In the genomic region with DNA sequence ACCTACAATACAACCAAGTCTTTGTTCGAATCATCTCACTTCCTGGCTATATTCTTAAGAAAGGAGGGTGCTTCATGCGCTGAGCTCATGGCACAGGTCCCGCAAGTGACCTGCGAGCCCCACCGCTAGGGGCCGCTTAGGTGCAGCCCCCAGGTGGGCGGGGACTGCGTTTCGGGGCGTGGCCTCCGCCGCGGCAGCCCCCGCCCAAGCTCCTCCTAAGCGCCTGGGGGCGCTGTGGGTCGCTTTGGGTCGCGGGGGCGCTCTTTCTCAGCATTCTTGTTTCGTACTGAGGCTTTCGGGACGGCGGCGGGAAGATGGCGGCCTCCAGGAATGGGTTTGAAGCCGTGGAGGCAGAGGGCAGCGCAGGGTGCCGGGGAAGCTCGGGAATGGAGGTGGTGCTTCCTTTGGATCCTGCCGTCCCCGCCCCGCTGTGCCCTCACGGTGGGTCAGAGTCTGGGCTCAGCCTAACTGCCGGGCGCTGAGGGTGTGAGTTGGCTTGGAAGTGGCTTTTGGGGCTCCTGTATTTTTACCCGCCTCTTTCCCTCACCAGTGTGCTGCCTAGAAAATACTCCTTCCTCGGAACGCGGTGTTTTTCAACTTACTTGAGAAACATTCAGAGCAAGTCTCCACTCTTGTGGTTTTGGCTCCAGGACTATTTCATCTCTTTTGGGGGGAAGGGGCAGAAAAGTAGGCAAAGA, we compare ENCODE assay signal across 8 cellular contexts. TPM values are rescaled to one million over a fixed set of nuclear protein-coding genes. Genes with fewer than 3 reads are reported as not detected.
DNase-seq lines count a peak whose midpoint lies in the region; ATAC-seq and TF ChIP-seq lines count a peak whose summit lies in the region.

A gene with protein sequence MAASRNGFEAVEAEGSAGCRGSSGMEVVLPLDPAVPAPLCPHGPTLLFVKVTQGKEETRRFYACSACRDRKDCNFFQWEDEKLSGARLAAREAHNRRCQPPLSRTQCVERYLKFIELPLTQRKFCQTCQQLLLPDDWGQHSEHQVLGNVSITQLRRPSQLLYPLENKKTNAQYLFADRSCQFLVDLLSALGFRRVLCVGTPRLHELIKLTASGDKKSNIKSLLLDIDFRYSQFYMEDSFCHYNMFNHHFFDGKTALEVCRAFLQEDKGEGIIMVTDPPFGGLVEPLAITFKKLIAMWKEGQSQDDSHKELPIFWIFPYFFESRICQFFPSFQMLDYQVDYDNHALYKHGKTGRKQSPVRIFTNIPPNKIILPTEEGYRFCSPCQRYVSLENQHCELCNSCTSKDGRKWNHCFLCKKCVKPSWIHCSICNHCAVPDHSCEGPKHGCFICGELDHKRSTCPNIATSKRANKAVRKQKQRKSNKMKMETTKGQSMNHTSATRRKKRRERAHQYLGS (plus strand): TSS at position 279 of the 698 bp plus-strand sequence. CDS start 36 bp downstream, at position 315.

- no peaks in the 10 kb centered on the region for H4K20me1 ChIP-seq in SK-N-SH (ENCODE audit: insufficient read depth)

- H3K4me1 ChIP-seq in SK-N-SH (ENCODE audit: control insufficient read depth in 1 of 2, insufficient read depth in 2 of 2, low read depth in 1 of 2, low read length in 1 of 2) (peaks cover 3 to 5% of the 10 kb centered on the region in 2 experiments; a peak in 2 of 4 replicates), ovary (ENCODE audit: insufficient read depth) (peaks cover 5% of the 10 kb centered on the region), thyroid gland (peaks cover 5 to 7% of the 10 kb centered on the region in 2 donors)

- peak within 1 kb of the TSS; percentile 90 for H2AFZ ChIP-seq in SK-N-SH (ENCODE audit: low read depth)

- no peaks in the 10 kb centered on the region for H3K9me2 ChIP-seq in SK-N-SH

- H3K27ac Mint-ChIP-seq in glutamatergic neuron (ENCODE audit: unreplicated experiment) = peak within 1 kb of the TSS; percentile 92

- under 1% methylated on average over 16 of the region's 40 CpGs for WGBS in SK-N-SH (ENCODE audit: low lambda C conversion rate)
- WGBS in ovary, 3 donors = 0 to 1% (median 1%) methylated on average over 40 of the region's 40 CpGs
- WGBS in thyroid gland, 2 donors = 2 to 4% methylated on average over 18 to 38 of the region's 40 CpGs

- H3K4me3 Mint-ChIP-seq in glutamatergic neuron (ENCODE audit: unreplicated experiment) = peak within 1 kb of the TSS; percentile 93

- CTCF ChIA-PET in SK-N-SH (lab: Yijun Ruan, JAX) = interaction anchor here (0.6 to 4.1 kb wide), 54 partner anchors 8 to 713 kb away, joined by 3 to 43 read pairs (median 4); a partner anchor contains a TSS

- POLR2A ChIA-PET in SK-N-SH (lab: Yijun Ruan, JAX) = interaction anchor here (0.7 to 1.2 kb wide), 2 partner anchors 64 to 79 kb away, joined by 4 to 9 read pairs; a partner anchor contains a TSS

- TF ChIP-seq POLR2A in GM10847 (IDR thresholded peaks at IDR 0.05; ENCODE audit: extremely low read depth, insufficient read length) (peak; percentile 77), ovary (IDR thresholded peaks at IDR 0.05) (peak; percentile 19), thyroid gland (IDR thresholded peaks at IDR 0.05) (peak in 1 of 2 donors; percentile 46)

- H3K36me3 Mint-ChIP-seq in glutamatergic neuron (ENCODE audit: unreplicated experiment) = no peaks in the 10 kb centered on the region

- H3K9ac ChIP-seq in SK-N-SH = peak within 1 kb of the TSS; percentile 77

- H3K9me3 ChIP-seq in SK-N-SH (no peaks in the 10 kb centered on the region), ovary (no peaks in the 10 kb centered on the region), thyroid gland (no peaks in the 10 kb centered on the region)

- H3K27ac ChIP-seq in SK-N-SH (ENCODE audit: low read depth in 2 of 2, low read length in 1 of 2) (peak within 1 kb of the TSS; percentile 75 to 77), ovary (no peak within 1 kb of the TSS), thyroid gland (peak within 1 kb of the TSS in 2 of 3 donors; percentile 47 to 50)

- peak; percentile 99 for TF ChIP-seq CTCF in SK-N-SH (IDR thresholded peaks at IDR 0.05)
- TF ChIP-seq CTCF in glutamatergic neuron (IDR thresholded peaks at IDR 0.05; ENCODE audit: partially characterized antibody, unreplicated experiment) = peak; percentile 94
- peak; percentile 85 to 96 (median 86) for TF ChIP-seq CTCF in ovary (IDR thresholded peaks at IDR 0.05)
- TF ChIP-seq CTCF in thyroid gland (IDR thresholded peaks at IDR 0.05) = peak; percentile 80 to 100 (median 96)

- H3K4me3 ChIP-seq in SK-N-SH (ENCODE audit: low read depth in 2 of 2, low read length in 1 of 2) = peak within 1 kb of the TSS; percentile 79 to 80
- peak within 1 kb of the TSS; percentile 62 for H3K4me3 ChIP-seq in ovary
- peak within 1 kb of the TSS; percentile 12 to 60 (median 48) for H3K4me3 ChIP-seq in thyroid gland (replicated peaks in 1 of 3)

- TF ChIP-seq EP300 in SK-N-SH (IDR thresholded peaks at IDR 0.05; ENCODE audit: borderline replicate concordance in 1 of 2, low read depth in 1 of 2, low read length in 1 of 2) (peak in 1 of 2 experiments; percentile 61; a peak in 1 of 4 replicates), ovary (IDR thresholded peaks at IDR 0.05) (no peak)

- H3K79me2 ChIP-seq in SK-N-SH (ENCODE audit: insufficient read depth) = no peaks in the 10 kb centered on the region

- H3K9me3 Mint-ChIP-seq in glutamatergic neuron (ENCODE audit: unreplicated experiment) = peaks cover 2% of the 10 kb centered on the region

- peak; percentile 84 for ATAC-seq in HG02588 (IDR thresholded peaks at IDR 0.05; ENCODE audit: unreplicated experiment)

- peak; percentile 25 for TF ChIP-seq RAD21 in SK-N-SH (IDR thresholded peaks at IDR 0.05; ENCODE audit: low read length)

- intact Hi-C loops in ovary (cut with DNase I) (no loop called here), thyroid gland (cut with DNase I) (loop anchor here (5.0 to 10.0 kb wide), 2 partner anchors 62 to 80 kb away; a partner anchor contains a TSS)

- H3K4me1 Mint-ChIP-seq in glutamatergic neuron (ENCODE audit: low read depth, unreplicated experiment) = peaks cover 2% of the 10 kb centered on the region

- peak within 1 kb of the TSS; percentile 84 for H3K4me2 ChIP-seq in SK-N-SH

- H3K36me3 ChIP-seq in SK-N-SH (replicated peaks in 1 of 2; ENCODE audit: control insufficient read depth in 1 of 2, insufficient read depth in 2 of 2, low read length in 1 of 2) = peaks cover 0 to 11% of the 10 kb centered on the region in 2 experiments
- H3K36me3 ChIP-seq in ovary = no peaks in the 10 kb centered on the region
- H3K36me3 ChIP-seq in thyroid gland = no peaks in the 10 kb centered on the region

- no peaks in the 10 kb centered on the region for H3K27me3 ChIP-seq in SK-N-SH (ENCODE audit: insufficient read depth)
- no peaks in the 10 kb centered on the region for H3K27me3 ChIP-seq in ovary
- H3K27me3 ChIP-seq in thyroid gland = no peaks in the 10 kb centered on the region

- H3F3A ChIP-seq in SK-N-SH (replicated peaks; ENCODE audit: insufficient read depth) = peaks cover 13% of the 10 kb centered on the region

- DNase-seq in NCI-H1048 (lab: John Stamatoyannopoulos, UW) (peak; percentile 64), SK-N-SH (peak; percentile 94), glutamatergic neuron (peak; percentile 90), ovary (peak; percentile 84 to 93 (median 91)), thyroid gland (peak; percentile 91 to 94)
- DNase-seq in activated naive CD4-positive, alpha-beta T cell treated with anti-CD3 and anti-CD28 coated beads, Interleukin-2, amount 50 U/mL, for 16 hours = peak; percentile 81

- peaks cover 2% of the 10 kb centered on the region for H3K27me3 Mint-ChIP-seq in glutamatergic neuron (ENCODE audit: unreplicated experiment)

TF ChIP-seq in SK-N-SH, 30 proteins besides CTCF, POLR2A, EP300 and RAD21 (continues in another document):
- TF ChIP-seq MEF2A (IDR thresholded peaks at IDR 0.05; ENCODE audit: borderline replicate concordance, low read depth) (peak; percentile 37; the same call in 1 of the 2 replicates), ELF1 (IDR thresholded peaks at IDR 0.05) (peak; percentile 76), RXRA (IDR thresholded peaks at IDR 0.05; ENCODE audit: borderline replicate concordance, low read depth) (no peak), RFX5 (IDR thresholded peaks at IDR 0.05; ENCODE audit: low read length) (no peak), SMC3 (IDR thresholded peaks at IDR 0.05; ENCODE audit: low read depth, low read length) (peak; percentile 33; the same call in 1 of the 2 replicates), CHD2 (IDR thresholded peaks at IDR 0.05; ENCODE audit: low read length, partially characterized antibody) (peak; percentile 91), TEAD4 (IDR thresholded peaks at IDR 0.05; ENCODE audit: borderline replicate concordance, insufficient read depth) (peak; percentile 85)
- TF ChIP-seq, protein P1, sequence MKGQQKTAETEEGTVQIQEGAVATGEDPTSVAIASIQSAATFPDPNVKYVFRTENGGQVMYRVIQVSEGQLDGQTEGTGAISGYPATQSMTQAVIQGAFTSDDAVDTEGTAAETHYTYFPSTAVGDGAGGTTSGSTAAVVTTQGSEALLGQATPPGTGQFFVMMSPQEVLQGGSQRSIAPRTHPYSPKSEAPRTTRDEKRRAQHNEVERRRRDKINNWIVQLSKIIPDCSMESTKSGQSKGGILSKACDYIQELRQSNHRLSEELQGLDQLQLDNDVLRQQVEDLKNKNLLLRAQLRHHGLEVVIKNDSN (IDR thresholded peaks at IDR 0.05; ENCODE audit: borderline replicate concordance, low read depth) = peak; percentile 30; the same call in 1 of the 2 replicates
- TF ChIP-seq, protein P2, sequence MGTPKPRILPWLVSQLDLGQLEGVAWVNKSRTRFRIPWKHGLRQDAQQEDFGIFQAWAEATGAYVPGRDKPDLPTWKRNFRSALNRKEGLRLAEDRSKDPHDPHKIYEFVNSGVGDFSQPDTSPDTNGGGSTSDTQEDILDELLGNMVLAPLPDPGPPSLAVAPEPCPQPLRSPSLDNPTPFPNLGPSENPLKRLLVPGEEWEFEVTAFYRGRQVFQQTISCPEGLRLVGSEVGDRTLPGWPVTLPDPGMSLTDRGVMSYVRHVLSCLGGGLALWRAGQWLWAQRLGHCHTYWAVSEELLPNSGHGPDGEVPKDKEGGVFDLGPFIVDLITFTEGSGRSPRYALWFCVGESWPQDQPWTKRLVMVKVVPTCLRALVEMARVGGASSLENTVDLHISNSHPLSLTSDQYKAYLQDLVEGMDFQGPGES (IDR thresholded peaks at IDR 0.05; ENCODE audit: low read depth, low read length) = no peak

RNA-seq across cellular contexts. Expression of the gene that starts here (rescaled TPM):
- polyA plus RNA-seq in SK-N-SH (2012; rRNA removed) (4.8 and 7.5 TPM in 2 replicates), ovary (1 to 10 TPM; 5.7 to 8.3 TPM)
- 4.6 and 5.1 TPM in 2 replicates for polyA plus RNA-seq in SK-N-SH (2012; cell fraction: cytosol; rRNA removed)
- 11.8 and 18.3 TPM in 2 replicates for polyA plus RNA-seq in SK-N-SH (2012; cell fraction: nucleus; rRNA removed)
- total RNA-seq in glutamatergic neuron (ENCODE audit: unreplicated experiment) (7.4 TPM), ovary (10 to 100 TPM in 4 of 7 donors, 1 to 10 TPM in 3; 8.7 to 17.0 (median 10.5) TPM), thyroid gland (10 to 100 TPM in 3 of 4 donors, 1 to 10 TPM in 1; 9.3 to 19.5 (median 13.4) TPM)

Comparison
In these comparisons a context has a peak if more than half of its experiments do, and no peak if none do; other contexts are left out.
1. H3K27ac ChIP-seq: peak in SK-N-SH (2 of 2) and thyroid gland (2 of 3); none in ovary (0 of 2).
2. Peak in every context shown above with its lines, with median percentiles within 50 percentile points of each other: DNase-seq, H3K4me3 ChIP-seq and CTCF ChIP-seq.